ENCODE assay signal across 20 cellular contexts in the genomic region with DNA sequence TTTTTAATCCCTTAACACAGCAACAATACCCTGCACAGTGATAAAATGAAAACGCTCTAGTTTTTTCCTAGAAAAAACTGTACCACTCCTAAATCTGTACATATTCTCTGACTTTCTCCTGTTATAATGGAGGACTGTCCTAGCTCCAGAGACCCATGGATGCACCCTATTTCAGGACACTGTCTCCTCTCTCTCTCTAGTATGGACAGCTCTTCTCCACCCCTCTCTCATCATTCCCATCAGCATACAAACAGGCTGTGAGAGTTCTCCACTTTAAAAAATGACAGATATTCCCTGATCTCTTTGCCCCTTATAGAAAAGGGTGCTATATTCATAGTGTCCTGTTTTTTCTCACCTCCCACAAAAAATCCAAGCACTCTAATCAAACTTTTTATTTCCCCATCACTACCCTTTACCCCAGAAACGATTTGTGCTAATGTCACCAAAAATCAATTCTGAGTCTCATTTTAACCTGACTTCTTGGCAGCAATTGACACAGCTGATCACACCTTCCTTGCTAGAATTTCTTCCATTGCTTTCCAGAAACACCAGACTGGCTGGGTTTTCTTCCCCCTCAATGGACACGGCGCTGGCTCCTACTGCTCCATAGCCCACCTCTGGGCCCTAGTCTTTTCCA. TPM values are rescaled to one million over a fixed set of nuclear protein-coding genes. Genes with fewer than 3 reads are reported as not detected.
DNase-seq lines count a peak whose midpoint lies in the region; ATAC-seq and TF ChIP-seq lines count a peak whose summit lies in the region.
"Had no signal": no experiment of that assay in that cellular context is flagged by ENCODE, and none has a peak within 500 bp of the region (broad histone marks: within the 10 kb centered on the region; RNA-seq: fewer than 3 reads in every experiment).

No MANE protein-coding gene starts in this region.

- peak overlapping the region in 3 of 5 experiments; percentile 34 to 54 (median 49) for H3K4me3 Mint-ChIP-seq in brain
- no peak overlapping the region for H3K4me3 Mint-ChIP-seq in progenitor cell of endocrine pancreas (ENCODE audit: low read depth)
- H3K4me3 Mint-ChIP-seq in natural killer cell treated with Interleukin-12 subunit alpha and Interleukin-12 subunit beta and Interleukin-15 and Interleukin-18, amount 100 ng/mL, for 72 hours = no peak overlapping the region
- H3K4me3 Mint-ChIP-seq: T-cell had no signal

- peak overlapping the region; percentile 73 for H3K4me2 ChIP-seq in DOHH2 (ENCODE audit: low read length)
- peak overlapping the region; percentile 70 for H3K4me2 ChIP-seq in Karpas-422 (ENCODE audit: low read depth, low read length, poor library complexity, severe bottlenecking)

- H2AFZ ChIP-seq in Karpas-422 (ENCODE audit: low read length) = no peak overlapping the region

- no peaks in the 10 kb centered on the region for H3K9me2 ChIP-seq in DOHH2 (replicated peaks; ENCODE audit: control insufficient read depth, low read length)
- no peaks in the 10 kb centered on the region for H3K9me2 ChIP-seq in Karpas-422 (replicated peaks; ENCODE audit: insufficient read depth, low read length)

- peaks cover 98% of the 10 kb centered on the region for H3K79me2 ChIP-seq in DOHH2 (ENCODE audit: control insufficient read depth, low read length)
- no peaks in the 10 kb centered on the region for H3K79me2 ChIP-seq in Karpas-422 (ENCODE audit: low read length)

- no peak for DNase-seq in Karpas-422
- no peak for DNase-seq in progenitor cell of endocrine pancreas (ENCODE audit: low spot score, unreplicated experiment)
- DNase-seq in CD1c-positive myeloid dendritic cell (ENCODE audit: extremely low spot score) = no peak
- no peak for DNase-seq in posterior cingulate gyrus
- no peak for DNase-seq in natural killer cell treated with Interleukin-12 subunit alpha and Interleukin-12 subunit beta and Interleukin-15 and Interleukin-18, amount 100 ng/mL, for 72 hours (ENCODE audit: low spot score)
- DNase-seq: CD4-positive, alpha-beta memory T cell; DMS79 treated with DMSO at 0.1 percent for 48 hours; GF-D8; KBM-7; NCI-H1436; NCI-H2029 treated with DMSO at 0.1 percent for 48 hours; NCI-H2171 treated with DMSO at 0.1 percent for 48 hours; NCI-H446 treated with DMSO at 0.1 percent for 48 hours; NCI-H748 treated with DMSO at 0.1 percent for 48 hours; Peyer's patch; Right ventricle myocardium superior; T-cell had no signal

- H3K27ac ChIP-seq in DOHH2 (ENCODE audit: low read depth, low read length) (peak overlapping the region; percentile 95), Karpas-422 (ENCODE audit: low read length) (no peak overlapping the region)
- H3K27ac ChIP-seq: Peyer's patch, SK-N-MC had no signal

- H3K9ac ChIP-seq in Karpas-422 (ENCODE audit: low read length) = no peak overlapping the region

- H3K9me3 Mint-ChIP-seq in brain (peaks cover 0 to 6% (median 0%) of the 10 kb centered on the region in 5 experiments), progenitor cell of endocrine pancreas (ENCODE audit: low read depth) (no peaks in the 10 kb centered on the region)
- peaks cover 5% of the 10 kb centered on the region for H3K9me3 Mint-ChIP-seq in natural killer cell treated with Interleukin-12 subunit alpha and Interleukin-12 subunit beta and Interleukin-15 and Interleukin-18, amount 100 ng/mL, for 72 hours

- H3K4me1 Mint-ChIP-seq in brain (peaks cover 91% of the 10 kb centered on the region), progenitor cell of endocrine pancreas (ENCODE audit: low read depth) (peaks cover 65% of the 10 kb centered on the region)
- H3K4me1 Mint-ChIP-seq in natural killer cell treated with Interleukin-12 subunit alpha and Interleukin-12 subunit beta and Interleukin-15 and Interleukin-18, amount 100 ng/mL, for 72 hours (ENCODE audit: low read depth in 2 of 2) = peaks cover 5 to 6% of the 10 kb centered on the region in 2 donors
- H3K4me1 Mint-ChIP-seq: CD4-positive, alpha-beta memory T cell; T-cell had no signal

- peaks cover 83% of the 10 kb centered on the region for H3K4me1 ChIP-seq in DOHH2 (ENCODE audit: control insufficient read depth, low read length)
- H3K4me1 ChIP-seq in Karpas-422 (ENCODE audit: low read length) = peaks cover 26% of the 10 kb centered on the region
- H3K4me1 ChIP-seq: Peyer's patch had no signal

- ATAC-seq in natural killer cell treated with Interleukin-12 subunit alpha and Interleukin-12 subunit beta and Interleukin-15 and Interleukin-18, amount 100 ng/mL, for 72 hours = no peak
- ATAC-seq: T-cell had no signal

- intact Hi-C loops in posterior cingulate gyrus (cut with DNase I) = loop anchor here (10.0 kb wide), 1 partner anchor 271 kb away; no protein-coding TSS in a partner anchor

- H3K27me3 Mint-ChIP-seq in brain (no peaks in the 10 kb centered on the region), progenitor cell of endocrine pancreas (no peaks in the 10 kb centered on the region)
- H3K27me3 Mint-ChIP-seq in natural killer cell treated with Interleukin-12 subunit alpha and Interleukin-12 subunit beta and Interleukin-15 and Interleukin-18, amount 100 ng/mL, for 72 hours = peaks cover 35 to 36% of the 10 kb centered on the region in 2 donors

- H3K4me3 ChIP-seq in DOHH2 (ENCODE audit: low read length) (peak overlapping the region; percentile 86), Karpas-422 (ENCODE audit: low read length) (no peak overlapping the region)
- H3K4me3 ChIP-seq: Peyer's patch, SK-N-MC had no signal

- TF ChIP-seq CTCF in DOHH2 (IDR thresholded peaks at IDR 0.05; ENCODE audit: low read depth, low read length, poor library complexity, severe bottlenecking) (no peak), brain (conservative IDR thresholded peaks at IDR 0.05) (no peak), progenitor cell of endocrine pancreas (IDR thresholded peaks at IDR 0.05; ENCODE audit: unreplicated experiment) (no peak)

- H3K36me3 ChIP-seq in DOHH2 (ENCODE audit: control insufficient read depth, low read length) = peaks cover 9% of the 10 kb centered on the region; the same call in 1 of the 2 replicates
- H3K36me3 ChIP-seq in Karpas-422 (ENCODE audit: insufficient read depth, low read length) = no peaks in the 10 kb centered on the region
- H3K36me3 ChIP-seq: Peyer's patch had no signal

- H3K27ac Mint-ChIP-seq in brain (peak overlapping the region in 2 of 5 experiments; percentile 51 to 58), progenitor cell of endocrine pancreas (peak overlapping the region; percentile 2)
- no peak overlapping the region for H3K27ac Mint-ChIP-seq in natural killer cell treated with Interleukin-12 subunit alpha and Interleukin-12 subunit beta and Interleukin-15 and Interleukin-18, amount 100 ng/mL, for 72 hours
- H3K27ac Mint-ChIP-seq: CD4-positive, alpha-beta memory T cell; T-cell had no signal

- H3K9me3 ChIP-seq in DOHH2 (ENCODE audit: control insufficient read depth, insufficient read depth, low read length) (no peaks in the 10 kb centered on the region), Karpas-422 (ENCODE audit: low read length) (no peaks in the 10 kb centered on the region)
- H3K9me3 ChIP-seq: Peyer's patch had no signal

- H4K20me1 ChIP-seq in DOHH2 (ENCODE audit: control insufficient read depth, insufficient read depth, low read depth, low read length) = no peaks in the 10 kb centered on the region
- no peaks in the 10 kb centered on the region for H4K20me1 ChIP-seq in Karpas-422 (ENCODE audit: insufficient read depth, low read depth, low read length)

- H3K27me3 ChIP-seq in DOHH2 (ENCODE audit: control insufficient read depth, low read length) (no peaks in the 10 kb centered on the region), Karpas-422 (ENCODE audit: low read length) (no peaks in the 10 kb centered on the region)
- H3K27me3 ChIP-seq: Peyer's patch had no signal

- peaks cover 28% of the 10 kb centered on the region for H3F3A ChIP-seq in DOHH2 (ENCODE audit: control insufficient read depth, insufficient read depth)

- peaks cover 28% of the 10 kb centered on the region for H3K36me3 Mint-ChIP-seq in brain
- peaks cover 6% of the 10 kb centered on the region for H3K36me3 Mint-ChIP-seq in progenitor cell of endocrine pancreas (ENCODE audit: insufficient read depth)
- H3K36me3 Mint-ChIP-seq in natural killer cell treated with Interleukin-12 subunit alpha and Interleukin-12 subunit beta and Interleukin-15 and Interleukin-18, amount 100 ng/mL, for 72 hours = no peaks in the 10 kb centered on the region
- H3K36me3 Mint-ChIP-seq: CD4-positive, alpha-beta memory T cell; T-cell had no signal

RNA-seq across cellular contexts. Expression of a gene that starts 20.7 kb away (rescaled TPM):
- total RNA-seq in Karpas-422 (2014; rRNA removed; shearing (Covaris generic); ENCODE audit: low replicate concordance) = 12.1 and 12.8 TPM in 2 replicates
- polyA plus RNA-seq in brain (ENCODE audit: insufficient read depth, low read depth, low replicate concordance) = 15.6 TPM
- total RNA-seq in progenitor cell of endocrine pancreas = 134 and 148 TPM in 2 replicates
- under 1 TPM; 0.47 to 0.59 TPM for total RNA-seq in natural killer cell treated with Interleukin-12 subunit alpha and Interleukin-12 subunit beta and Interleukin-15 and Interleukin-18, amount 100 ng/mL, for 72 hours
- total RNA-seq: CD4-positive, alpha-beta memory T cell had no signal
- polyA plus RNA-seq: CD4-positive, alpha-beta memory T cell had no signal

Comparison
In these comparisons a context has a peak if more than half of its experiments do, and no peak if none do; other contexts are left out.
1. H3K4me3 Mint-ChIP-seq: peak in brain (3 of 5); none in progenitor cell of endocrine pancreas (single experiment) and natural killer cell treated with Interleukin-12 subunit alpha and Interleukin-12 subunit beta and Interleukin-15 and Interleukin-18, amount 100 ng/mL, for 72 hours (single experiment).